ENCODE assay signal across 1 cellular context in the genomic region with DNA sequence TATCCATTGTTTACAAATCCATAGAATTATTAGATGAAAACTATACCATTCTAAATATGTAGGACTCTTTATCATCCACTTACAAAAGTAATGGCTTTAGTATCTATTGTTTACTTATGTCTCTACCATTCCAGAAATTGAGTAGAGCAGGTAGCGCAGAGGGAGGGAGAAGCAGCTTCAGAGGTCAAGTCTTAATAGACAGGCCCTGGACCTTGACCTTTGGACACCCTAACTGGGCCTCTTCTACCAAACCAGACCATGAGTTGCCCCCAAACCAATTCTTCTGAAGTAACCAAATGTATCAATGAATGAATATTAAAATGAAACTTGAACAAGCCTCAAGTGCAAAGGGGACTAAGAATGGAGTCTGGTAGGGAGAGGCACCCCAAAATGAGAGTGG.
TF ChIP-seq lines count a peak whose summit lies in the region.

No MANE protein-coding gene starts in this region.

TF ChIP-seq in HepG2, 621 proteins besides CTCF, POLR2A, EP300 and RAD21:
- no peak for TF ChIP-seq SNAI1 (CRISPR knock-in tag; IDR thresholded peaks at IDR 0.05; ENCODE audit: borderline replicate concordance)
- TF ChIP-seq, protein P1, sequence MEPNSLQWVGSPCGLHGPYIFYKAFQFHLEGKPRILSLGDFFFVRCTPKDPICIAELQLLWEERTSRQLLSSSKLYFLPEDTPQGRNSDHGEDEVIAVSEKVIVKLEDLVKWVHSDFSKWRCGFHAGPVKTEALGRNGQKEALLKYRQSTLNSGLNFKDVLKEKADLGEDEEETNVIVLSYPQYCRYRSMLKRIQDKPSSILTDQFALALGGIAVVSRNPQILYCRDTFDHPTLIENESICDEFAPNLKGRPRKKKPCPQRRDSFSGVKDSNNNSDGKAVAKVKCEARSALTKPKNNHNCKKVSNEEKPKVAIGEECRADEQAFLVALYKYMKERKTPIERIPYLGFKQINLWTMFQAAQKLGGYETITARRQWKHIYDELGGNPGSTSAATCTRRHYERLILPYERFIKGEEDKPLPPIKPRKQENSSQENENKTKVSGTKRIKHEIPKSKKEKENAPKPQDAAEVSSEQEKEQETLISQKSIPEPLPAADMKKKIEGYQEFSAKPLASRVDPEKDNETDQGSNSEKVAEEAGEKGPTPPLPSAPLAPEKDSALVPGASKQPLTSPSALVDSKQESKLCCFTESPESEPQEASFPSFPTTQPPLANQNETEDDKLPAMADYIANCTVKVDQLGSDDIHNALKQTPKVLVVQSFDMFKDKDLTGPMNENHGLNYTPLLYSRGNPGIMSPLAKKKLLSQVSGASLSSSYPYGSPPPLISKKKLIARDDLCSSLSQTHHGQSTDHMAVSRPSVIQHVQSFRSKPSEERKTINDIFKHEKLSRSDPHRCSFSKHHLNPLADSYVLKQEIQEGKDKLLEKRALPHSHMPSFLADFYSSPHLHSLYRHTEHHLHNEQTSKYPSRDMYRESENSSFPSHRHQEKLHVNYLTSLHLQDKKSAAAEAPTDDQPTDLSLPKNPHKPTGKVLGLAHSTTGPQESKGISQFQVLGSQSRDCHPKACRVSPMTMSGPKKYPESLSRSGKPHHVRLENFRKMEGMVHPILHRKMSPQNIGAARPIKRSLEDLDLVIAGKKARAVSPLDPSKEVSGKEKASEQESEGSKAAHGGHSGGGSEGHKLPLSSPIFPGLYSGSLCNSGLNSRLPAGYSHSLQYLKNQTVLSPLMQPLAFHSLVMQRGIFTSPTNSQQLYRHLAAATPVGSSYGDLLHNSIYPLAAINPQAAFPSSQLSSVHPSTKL (CRISPR knock-in tag; IDR thresholded peaks at IDR 0.05): peak; percentile 40; the same call in 1 of the 2 replicates
- no peak for TF ChIP-seq ZNF713 (CRISPR knock-in tag; IDR thresholded peaks at IDR 0.05)
- TF ChIP-seq ZBTB38 (CRISPR knock-in tag; IDR thresholded peaks at IDR 0.05): no peak
- TF ChIP-seq, protein P2, sequence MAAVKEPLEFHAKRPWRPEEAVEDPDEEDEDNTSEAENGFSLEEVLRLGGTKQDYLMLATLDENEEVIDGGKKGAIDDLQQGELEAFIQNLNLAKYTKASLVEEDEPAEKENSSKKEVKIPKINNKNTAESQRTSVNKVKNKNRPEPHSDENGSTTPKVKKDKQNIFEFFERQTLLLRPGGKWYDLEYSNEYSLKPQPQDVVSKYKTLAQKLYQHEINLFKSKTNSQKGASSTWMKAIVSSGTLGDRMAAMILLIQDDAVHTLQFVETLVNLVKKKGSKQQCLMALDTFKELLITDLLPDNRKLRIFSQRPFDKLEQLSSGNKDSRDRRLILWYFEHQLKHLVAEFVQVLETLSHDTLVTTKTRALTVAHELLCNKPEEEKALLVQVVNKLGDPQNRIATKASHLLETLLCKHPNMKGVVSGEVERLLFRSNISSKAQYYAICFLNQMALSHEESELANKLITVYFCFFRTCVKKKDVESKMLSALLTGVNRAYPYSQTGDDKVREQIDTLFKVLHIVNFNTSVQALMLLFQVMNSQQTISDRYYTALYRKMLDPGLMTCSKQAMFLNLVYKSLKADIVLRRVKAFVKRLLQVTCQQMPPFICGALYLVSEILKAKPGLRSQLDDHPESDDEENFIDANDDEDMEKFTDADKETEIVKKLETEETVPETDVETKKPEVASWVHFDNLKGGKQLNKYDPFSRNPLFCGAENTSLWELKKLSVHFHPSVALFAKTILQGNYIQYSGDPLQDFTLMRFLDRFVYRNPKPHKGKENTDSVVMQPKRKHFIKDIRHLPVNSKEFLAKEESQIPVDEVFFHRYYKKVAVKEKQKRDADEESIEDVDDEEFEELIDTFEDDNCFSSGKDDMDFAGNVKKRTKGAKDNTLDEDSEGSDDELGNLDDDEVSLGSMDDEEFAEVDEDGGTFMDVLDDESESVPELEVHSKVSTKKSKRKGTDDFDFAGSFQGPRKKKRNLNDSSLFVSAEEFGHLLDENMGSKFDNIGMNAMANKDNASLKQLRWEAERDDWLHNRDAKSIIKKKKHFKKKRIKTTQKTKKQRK (IDR thresholded peaks at IDR 0.05; ENCODE audit: low read length): no peak
- TF ChIP-seq ATRX (CRISPR knock-in tag; IDR thresholded peaks at IDR 0.05; ENCODE audit: borderline replicate concordance): no peak
- peak; percentile 70 for TF ChIP-seq NR2F6 (IDR thresholded peaks at IDR 0.05)
- TF ChIP-seq NR2F6 (CRISPR knock-in tag; IDR thresholded peaks at IDR 0.05): peak; percentile 70; the same call in 1 of the 2 replicates
- peak; percentile 16 to 26; a peak in 1 of 4 replicates for TF ChIP-seq NR2F1 (CRISPR knock-in tag; IDR thresholded peaks at IDR 0.05)
- peak; percentile 83 for TF ChIP-seq HNF4A (CRISPR knock-in tag; IDR thresholded peaks at IDR 0.05)
- no peak for TF ChIP-seq SP140L (CRISPR knock-in tag; IDR thresholded peaks at IDR 0.05; ENCODE audit: borderline replicate concordance)
- 0 out of 2 replicates have a peak, but pooled peaks have one; percentile 17 for TF ChIP-seq FOSL2 (CRISPR knock-in tag; IDR thresholded peaks at IDR 0.05)
- TF ChIP-seq ZNF644 (CRISPR knock-in tag; IDR thresholded peaks at IDR 0.05; ENCODE audit: low read depth): 0 out of 2 replicates have a peak, but pooled peaks have one; percentile 13
- TF ChIP-seq NR2F2 (IDR thresholded peaks at IDR 0.05; ENCODE audit: borderline replicate concordance, low read depth): 0 out of 2 replicates have a peak, but pooled peaks have one; percentile 26
- TF ChIP-seq, protein P3, sequence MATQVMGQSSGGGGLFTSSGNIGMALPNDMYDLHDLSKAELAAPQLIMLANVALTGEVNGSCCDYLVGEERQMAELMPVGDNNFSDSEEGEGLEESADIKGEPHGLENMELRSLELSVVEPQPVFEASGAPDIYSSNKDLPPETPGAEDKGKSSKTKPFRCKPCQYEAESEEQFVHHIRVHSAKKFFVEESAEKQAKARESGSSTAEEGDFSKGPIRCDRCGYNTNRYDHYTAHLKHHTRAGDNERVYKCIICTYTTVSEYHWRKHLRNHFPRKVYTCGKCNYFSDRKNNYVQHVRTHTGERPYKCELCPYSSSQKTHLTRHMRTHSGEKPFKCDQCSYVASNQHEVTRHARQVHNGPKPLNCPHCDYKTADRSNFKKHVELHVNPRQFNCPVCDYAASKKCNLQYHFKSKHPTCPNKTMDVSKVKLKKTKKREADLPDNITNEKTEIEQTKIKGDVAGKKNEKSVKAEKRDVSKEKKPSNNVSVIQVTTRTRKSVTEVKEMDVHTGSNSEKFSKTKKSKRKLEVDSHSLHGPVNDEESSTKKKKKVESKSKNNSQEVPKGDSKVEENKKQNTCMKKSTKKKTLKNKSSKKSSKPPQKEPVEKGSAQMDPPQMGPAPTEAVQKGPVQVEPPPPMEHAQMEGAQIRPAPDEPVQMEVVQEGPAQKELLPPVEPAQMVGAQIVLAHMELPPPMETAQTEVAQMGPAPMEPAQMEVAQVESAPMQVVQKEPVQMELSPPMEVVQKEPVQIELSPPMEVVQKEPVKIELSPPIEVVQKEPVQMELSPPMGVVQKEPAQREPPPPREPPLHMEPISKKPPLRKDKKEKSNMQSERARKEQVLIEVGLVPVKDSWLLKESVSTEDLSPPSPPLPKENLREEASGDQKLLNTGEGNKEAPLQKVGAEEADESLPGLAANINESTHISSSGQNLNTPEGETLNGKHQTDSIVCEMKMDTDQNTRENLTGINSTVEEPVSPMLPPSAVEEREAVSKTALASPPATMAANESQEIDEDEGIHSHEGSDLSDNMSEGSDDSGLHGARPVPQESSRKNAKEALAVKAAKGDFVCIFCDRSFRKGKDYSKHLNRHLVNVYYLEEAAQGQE (IDR thresholded peaks at IDR 0.05; ENCODE audit: borderline replicate concordance in 1 of 2, low read depth in 1 of 2, low read length in 2 of 2): 0 out of 4 replicates have a peak, but pooled peaks of 1 of the 2 experiments have one; percentile 10
- TF ChIP-seq ZNF792 (CRISPR knock-in tag; IDR thresholded peaks at IDR 0.05): no peak
- TF ChIP-seq HNF4G (IDR thresholded peaks at IDR 0.05; ENCODE audit: borderline replicate concordance, low read depth, low read length): peak; percentile 84
- no peak for TF ChIP-seq HNF4G (CRISPR knock-in tag; IDR thresholded peaks at IDR 0.05; ENCODE audit: borderline replicate concordance, low read depth)
- TF ChIP-seq SOX13 (IDR thresholded peaks at IDR 0.05): no peak
- 0 out of 4 replicates have a peak, but pooled peaks of 1 of the 2 experiments have one; percentile 5 for TF ChIP-seq SOX13 (CRISPR knock-in tag; conservative IDR thresholded peaks at IDR 0.05 in 1 of 2, IDR thresholded peaks at IDR 0.05 in 1 of 2)
- TF ChIP-seq ZNF136 (CRISPR knock-in tag; IDR thresholded peaks at IDR 0.05; ENCODE audit: low read depth): no peak
- no peak for TF ChIP-seq ZNF24 (IDR thresholded peaks at IDR 0.05)
- TF ChIP-seq, protein P4, sequence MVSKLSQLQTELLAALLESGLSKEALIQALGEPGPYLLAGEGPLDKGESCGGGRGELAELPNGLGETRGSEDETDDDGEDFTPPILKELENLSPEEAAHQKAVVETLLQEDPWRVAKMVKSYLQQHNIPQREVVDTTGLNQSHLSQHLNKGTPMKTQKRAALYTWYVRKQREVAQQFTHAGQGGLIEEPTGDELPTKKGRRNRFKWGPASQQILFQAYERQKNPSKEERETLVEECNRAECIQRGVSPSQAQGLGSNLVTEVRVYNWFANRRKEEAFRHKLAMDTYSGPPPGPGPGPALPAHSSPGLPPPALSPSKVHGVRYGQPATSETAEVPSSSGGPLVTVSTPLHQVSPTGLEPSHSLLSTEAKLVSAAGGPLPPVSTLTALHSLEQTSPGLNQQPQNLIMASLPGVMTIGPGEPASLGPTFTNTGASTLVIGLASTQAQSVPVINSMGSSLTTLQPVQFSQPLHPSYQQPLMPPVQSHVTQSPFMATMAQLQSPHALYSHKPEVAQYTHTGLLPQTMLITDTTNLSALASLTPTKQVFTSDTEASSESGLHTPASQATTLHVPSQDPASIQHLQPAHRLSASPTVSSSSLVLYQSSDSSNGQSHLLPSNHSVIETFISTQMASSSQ (IDR thresholded peaks at IDR 0.05; ENCODE audit: low read depth): 0 out of 2 replicates have a peak, but pooled peaks have one; percentile 14
- TF ChIP-seq, protein P4 (CRISPR knock-in tag; IDR thresholded peaks at IDR 0.05; ENCODE audit: borderline replicate concordance): no peak
- TF ChIP-seq MIER3 (CRISPR knock-in tag; IDR thresholded peaks at IDR 0.05; ENCODE audit: borderline replicate concordance): 0 out of 2 replicates have a peak, but pooled peaks have one; percentile 25
- TF ChIP-seq RNF2 (conservative IDR thresholded peaks at IDR 0.05; ENCODE audit: low read depth): no peak
- TF ChIP-seq ZNF382 (CRISPR knock-in tag; IDR thresholded peaks at IDR 0.05; ENCODE audit: borderline replicate concordance): no peak
- TF ChIP-seq GATAD2A (CRISPR knock-in tag; IDR thresholded peaks at IDR 0.05): peak; percentile 16; the same call in 1 of the 2 replicates
- TF ChIP-seq NCOR1 (IDR thresholded peaks at IDR 0.05; ENCODE audit: borderline replicate concordance, low read length): 0 out of 2 replicates have a peak, but pooled peaks have one; percentile 54
- TF ChIP-seq NCOA2 (CRISPR knock-in tag; IDR thresholded peaks at IDR 0.05): peak; percentile 58
- TF ChIP-seq ZNF441 (CRISPR knock-in tag; IDR thresholded peaks at IDR 0.05; ENCODE audit: borderline replicate concordance): 0 out of 2 replicates have a peak, but pooled peaks have one; percentile 2
- no peak for TF ChIP-seq THAP11 (CRISPR knock-in tag; IDR thresholded peaks at IDR 0.05)
- no peak for TF ChIP-seq ZNF747 (CRISPR knock-in tag; IDR thresholded peaks at IDR 0.05; ENCODE audit: borderline replicate concordance)
- peak; percentile 65 for TF ChIP-seq RARA (CRISPR knock-in tag; IDR thresholded peaks at IDR 0.05)
TF ChIP-seq in HepG2: peak in this region for 17.
